17 cellular contexts compared by ENCODE assay signal in the genomic region with DNA sequence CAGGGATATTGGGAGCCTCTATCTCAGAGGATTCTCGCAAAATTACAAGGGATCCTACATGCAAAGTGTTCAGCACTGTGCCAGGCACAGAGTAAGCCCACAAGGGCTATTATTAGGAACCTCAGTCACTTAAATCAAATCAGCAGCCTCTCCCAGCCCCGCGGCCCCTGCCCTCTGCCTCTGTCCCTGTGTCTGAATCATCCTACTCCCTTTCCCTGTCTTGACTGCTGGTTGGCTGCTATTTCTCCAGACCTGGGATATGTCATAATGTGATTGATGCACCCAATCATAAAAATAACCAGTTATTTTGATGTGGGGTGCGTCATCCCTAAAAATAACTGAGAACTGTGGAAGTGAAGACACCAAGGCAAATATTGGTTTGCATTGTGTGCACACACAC.
"Had no signal": no experiment of that assay in that cellular context is flagged by ENCODE, and none has a peak within 500 bp of the region (broad histone marks: within the 10 kb centered on the region; RNA-seq: fewer than 3 reads in every experiment).

No MANE protein-coding gene starts in this region.

- H3K4me3 Mint-ChIP-seq: activated B cell treated with CpG ODN at 0.5 μM for 24 hours; activated CD8-positive, alpha-beta T cell treated with anti-CD3 and anti-CD28 coated beads for 36 hours; activated T-cell treated with anti-CD3 and anti-CD28 coated beads, Interleukin-2, amount 50 U/mL, for 4 hours; immature natural killer cell; nephron; stimulated activated naive CD8-positive, alpha-beta T cell treated with anti-CD3 and anti-CD28 coated beads, Interleukin-15, amount 100 ng/mL, for 72 hours had no signal

- ATAC-seq: activated CD8-positive, alpha-beta T cell treated with anti-CD3 and anti-CD28 coated beads for 36 hours; activated naive CD4-positive, alpha-beta T cell treated with anti-CD3 and anti-CD28 coated beads, Interleukin-2, amount 50 U/mL, for 72 hours; activated T-cell treated with anti-CD3 and anti-CD28 coated beads, Interleukin-2, amount 50 U/mL, for 4 hours; sciatic nerve; stimulated activated naive CD8-positive, alpha-beta T cell treated with anti-CD3 and anti-CD28 coated beads, Interleukin-15, amount 100 ng/mL, for 72 hours had no signal

- H3K4me1 Mint-ChIP-seq: activated B cell treated with CpG ODN at 0.5 μM for 24 hours; immature natural killer cell; nephron; stimulated activated naive CD8-positive, alpha-beta T cell treated with anti-CD3 and anti-CD28 coated beads, Interleukin-15, amount 100 ng/mL, for 72 hours had no signal

- H3K27me3 Mint-ChIP-seq: activated B cell treated with CpG ODN at 0.5 μM for 24 hours; stimulated activated naive CD8-positive, alpha-beta T cell treated with anti-CD3 and anti-CD28 coated beads, Interleukin-15, amount 100 ng/mL, for 72 hours had no signal

- H3K9me3 Mint-ChIP-seq: activated CD8-positive, alpha-beta T cell treated with anti-CD3 and anti-CD28 coated beads for 36 hours; activated T-cell treated with anti-CD3 and anti-CD28 coated beads, Interleukin-2, amount 50 U/mL, for 4 hours; nephron had no signal

- DNase-seq: activated B cell treated with CpG ODN at 0.5 μM for 24 hours; activated CD4-positive, alpha-beta T cell treated with anti-CD3 and anti-CD28 coated beads for 48 hours; activated CD8-positive, alpha-beta T cell treated with anti-CD3 and anti-CD28 coated beads for 36 hours; activated effector memory CD4-positive, alpha-beta T cell treated with anti-CD3 and anti-CD28 coated beads, Interleukin-2, amount 50 U/mL, for 16 hours; activated T-cell treated with anti-CD3 and anti-CD28 coated beads, Interleukin-2, amount 50 U/mL, for 4 hours; cortex of kidney; effector CD4-positive, alpha-beta T cell; esophagus squamous epithelium; glutamatergic neuron; immature natural killer cell; mesendoderm; spleen; stimulated activated naive CD8-positive, alpha-beta T cell treated with anti-CD3 and anti-CD28 coated beads, Interleukin-15, amount 100 ng/mL, for 72 hours had no signal

- H3K27ac ChIP-seq: esophagus squamous epithelium, prostate gland, spleen had no signal

- H3K36me3 Mint-ChIP-seq: activated naive CD4-positive, alpha-beta T cell treated with anti-CD3 and anti-CD28 coated beads, Interleukin-2, amount 50 U/mL, for 72 hours; immature natural killer cell had no signal

- H3K27ac Mint-ChIP-seq: activated B cell treated with CpG ODN at 0.5 μM for 24 hours; activated CD8-positive, alpha-beta T cell treated with anti-CD3 and anti-CD28 coated beads for 36 hours; activated naive CD4-positive, alpha-beta T cell treated with anti-CD3 and anti-CD28 coated beads, Interleukin-2, amount 50 U/mL, for 72 hours; immature natural killer cell; nephron; stimulated activated naive CD8-positive, alpha-beta T cell treated with anti-CD3 and anti-CD28 coated beads, Interleukin-15, amount 100 ng/mL, for 72 hours had no signal
